In the genomic region with DNA sequence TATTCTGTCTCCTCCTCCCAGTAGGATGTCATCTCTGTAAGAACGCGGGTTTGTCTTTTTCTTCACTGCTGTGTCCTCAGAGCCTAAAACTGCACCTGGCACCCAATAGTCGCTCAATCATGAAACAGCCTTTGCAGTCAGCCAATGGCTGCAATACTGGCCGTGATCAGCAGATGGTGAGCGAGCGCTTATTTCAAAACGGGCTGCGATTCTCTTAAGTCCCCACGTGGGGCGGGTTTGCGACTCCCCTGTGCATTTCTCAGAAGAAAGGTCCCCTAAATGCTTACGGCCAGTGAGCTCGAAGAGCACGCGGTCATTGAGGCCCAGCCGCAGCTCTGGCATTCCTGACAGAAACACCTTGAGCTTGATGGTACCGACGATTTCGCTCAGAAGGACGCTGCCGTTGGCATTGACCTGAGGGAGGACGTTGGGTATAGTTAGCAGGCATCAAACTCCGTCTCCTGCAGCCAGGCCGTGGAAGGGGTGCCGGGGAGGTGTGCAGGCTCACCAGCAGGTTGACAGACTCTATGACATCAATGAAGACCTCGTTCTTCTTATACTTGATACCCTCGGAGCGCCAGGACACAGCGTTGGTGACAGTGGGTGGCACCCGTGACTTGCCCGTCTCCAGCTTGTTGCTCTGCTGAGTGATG, we compare ENCODE assay signal across 8 cellular contexts. TPM values are rescaled to one million over a fixed set of nuclear protein-coding genes. Genes with fewer than 3 reads are reported as not detected.
A peak's percentile ranks its signal among the peaks of the same experiment; 100 is the strongest.
DNase-seq lines count a peak whose midpoint lies in the region; ATAC-seq and TF ChIP-seq lines count a peak whose summit lies in the region.

No MANE protein-coding gene starts in this region.

- no peaks in the 10 kb centered on the region for H3K27me3 Mint-ChIP-seq in activated T-helper 17 cell treated with anti-CD3 and anti-CD28 coated beads, Interleukin-2, amount 50 U/mL, for 72 hours

- H3K36me3 Mint-ChIP-seq in activated T-helper 17 cell treated with anti-CD3 and anti-CD28 coated beads, Interleukin-2, amount 50 U/mL, for 72 hours (ENCODE audit: low read depth): no peaks in the 10 kb centered on the region

- peak; percentile 95 for ATAC-seq in activated T-helper 17 cell treated with anti-CD3 and anti-CD28 coated beads, Interleukin-2, amount 50 U/mL, for 72 hours (replicated peaks)
- ATAC-seq in foreskin keratinocyte: peak; percentile 67
- ATAC-seq in GM21717 (IDR thresholded peaks at IDR 0.05; ENCODE audit: unreplicated experiment): no peak

- H3K4me1 ChIP-seq in foreskin keratinocyte: no peaks in the 10 kb centered on the region

- no peak overlapping the region for H3K4me3 Mint-ChIP-seq in activated T-helper 17 cell treated with anti-CD3 and anti-CD28 coated beads, Interleukin-2, amount 50 U/mL, for 72 hours

- peak; percentile 96 for DNase-seq in ELR (ENCODE audit: low read depth)
- peak; percentile 80 for DNase-seq in LoVo (ENCODE audit: low spot score)
- DNase-seq in SHP77 (lab: John Stamatoyannopoulos, UW): peak; percentile 91 to 93
- peak in 1 of 2 donors; percentile 64 for DNase-seq in foreskin keratinocyte
- peak; percentile 64 for DNase-seq in occipital lobe (lab: John Stamatoyannopoulos, UW)
- DNase-seq in substantia nigra (lab: John Stamatoyannopoulos, UW): peak in 48 of 49 donors; percentile 18 to 86 (median 70)

- peak; percentile 99 for TF ChIP-seq CTCF in foreskin keratinocyte (conservative IDR thresholded peaks at IDR 0.05)

- peaks cover 12% of the 10 kb centered on the region for H3K4me1 Mint-ChIP-seq in activated T-helper 17 cell treated with anti-CD3 and anti-CD28 coated beads, Interleukin-2, amount 50 U/mL, for 72 hours

- H3K27ac Mint-ChIP-seq in activated T-helper 17 cell treated with anti-CD3 and anti-CD28 coated beads, Interleukin-2, amount 50 U/mL, for 72 hours: no peak overlapping the region

- no peaks in the 10 kb centered on the region for H3K27me3 ChIP-seq in foreskin keratinocyte

- H3K27ac ChIP-seq in foreskin keratinocyte (no peak overlapping the region), substantia nigra (ENCODE audit: low read depth, low read length, poor library complexity, severe bottlenecking) (no peak overlapping the region)

- H3K9me3 Mint-ChIP-seq in activated T-helper 17 cell treated with anti-CD3 and anti-CD28 coated beads, Interleukin-2, amount 50 U/mL, for 72 hours: no peaks in the 10 kb centered on the region

RNA-seq across cellular contexts. Expression of a gene that starts 6.0 kb away (rescaled TPM):
- not detected for total RNA-seq in activated T-helper 17 cell treated with anti-CD3 and anti-CD28 coated beads, Interleukin-2, amount 50 U/mL, for 72 hours
- total RNA-seq in foreskin keratinocyte: 86.6 and 117 TPM in 2 replicates
- 99.1 and 112 TPM in 2 replicates for polyA plus RNA-seq in foreskin keratinocyte
- not detected for total RNA-seq in occipital lobe

RNA-seq across cellular contexts. Expression of a gene that starts 12.3 kb away (rescaled TPM):
- 10 to 100 TPM; 21.2 to 46.6 TPM for total RNA-seq in activated T-helper 17 cell treated with anti-CD3 and anti-CD28 coated beads, Interleukin-2, amount 50 U/mL, for 72 hours
- total RNA-seq in foreskin keratinocyte (6.3 and 6.8 TPM in 2 replicates), occipital lobe (83.6 TPM)
- 8.2 and 10.1 TPM in 2 replicates for polyA plus RNA-seq in foreskin keratinocyte

RNA-seq across cellular contexts. Expression of a gene that starts 15.3 kb away (rescaled TPM):
- total RNA-seq in activated T-helper 17 cell treated with anti-CD3 and anti-CD28 coated beads, Interleukin-2, amount 50 U/mL, for 72 hours: 10 to 100 TPM; 43.3 to 52.5 TPM
- total RNA-seq in foreskin keratinocyte: 19.7 TPM in 2 replicates
- polyA plus RNA-seq in foreskin keratinocyte: 20.0 and 20.1 TPM in 2 replicates
- total RNA-seq in occipital lobe: 4.1 TPM

RNA-seq across cellular contexts. Expression of a gene that starts 37.4 kb away (rescaled TPM):
- 10 to 100 TPM; 27.4 to 37.8 TPM for total RNA-seq in activated T-helper 17 cell treated with anti-CD3 and anti-CD28 coated beads, Interleukin-2, amount 50 U/mL, for 72 hours
- total RNA-seq in foreskin keratinocyte: 23.0 and 25.2 TPM in 2 replicates
- 28.6 and 29.7 TPM in 2 replicates for polyA plus RNA-seq in foreskin keratinocyte
- 11.7 TPM for total RNA-seq in occipital lobe

RNA-seq across cellular contexts. Expression of a gene that starts 44.2 kb away (rescaled TPM):
- 10 to 100 TPM; 64.8 to 84.9 TPM for total RNA-seq in activated T-helper 17 cell treated with anti-CD3 and anti-CD28 coated beads, Interleukin-2, amount 50 U/mL, for 72 hours
- total RNA-seq in foreskin keratinocyte (136 and 141 TPM in 2 replicates), occipital lobe (25.9 TPM)
- 130 and 138 TPM in 2 replicates for polyA plus RNA-seq in foreskin keratinocyte

Comparison
In these comparisons a context has a peak if more than half of its experiments do, and no peak if none do; other contexts are left out.
1. RNA of a gene that starts 6.0 kb away (total RNA-seq): 86.6 to 117 TPM in foreskin keratinocyte; not detected in activated T-helper 17 cell treated with anti-CD3 and anti-CD28 coated beads, Interleukin-2, amount 50 U/mL, for 72 hours and not detected in occipital lobe (single experiment); every median in the first group is over 10 times any median in the second.